8 cellular contexts compared by ENCODE assay signal in the genomic region with DNA sequence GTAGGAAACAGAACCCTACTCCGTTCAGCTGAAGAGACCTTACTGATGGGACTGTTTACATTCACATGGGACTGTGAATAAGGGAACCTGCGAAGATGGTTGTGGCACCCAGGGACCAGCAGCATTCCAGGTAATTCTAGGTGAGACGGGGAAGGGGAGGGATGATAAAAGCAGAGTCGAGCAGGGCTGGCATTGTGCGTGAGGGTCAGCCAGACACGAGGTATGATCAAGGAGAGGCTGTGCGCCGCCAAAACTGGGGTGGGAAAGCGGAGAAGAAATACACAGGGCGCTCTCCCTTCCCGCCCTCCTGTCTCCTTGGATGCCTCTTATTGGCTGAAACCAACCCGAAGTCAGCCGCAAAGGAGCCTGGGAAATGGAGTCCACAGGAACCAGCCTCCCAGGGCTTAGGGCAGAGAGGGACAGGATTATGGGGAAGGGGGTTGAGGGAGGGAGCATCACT. TPM values are rescaled to one million over a fixed set of nuclear protein-coding genes. Genes with fewer than 3 reads are reported as not detected.
A peak's percentile ranks its signal among the peaks of the same experiment; 100 is the strongest.
DNase-seq lines count a peak whose midpoint lies in the region; ATAC-seq and TF ChIP-seq lines count a peak whose summit lies in the region.

No MANE protein-coding gene starts in this region.

- H3K4me1 ChIP-seq in sigmoid colon: peaks cover 0 to 9% (median 7%) of the 10 kb centered on the region in 4 donors

- no peak overlapping the region for H3K27ac Mint-ChIP-seq in HFFc6

- no peaks in the 10 kb centered on the region for H3K36me3 Mint-ChIP-seq in HFFc6 (ENCODE audit: low read depth)

- intact Hi-C loops in sigmoid colon (cut with DNase I): no loop called here

- TF ChIP-seq CTCF in GM12865 (IDR thresholded peaks at IDR 0.05; ENCODE audit: insufficient read depth, low read depth, low read length, missing control alignments): no peak
- TF ChIP-seq CTCF in HFFc6 (IDR thresholded peaks at IDR 0.05): no peak
- no peak for TF ChIP-seq CTCF in sigmoid colon (IDR thresholded peaks at IDR 0.05)

- H3K9me3 Mint-ChIP-seq in HFFc6: no peaks in the 10 kb centered on the region

- no peak for TF ChIP-seq POLR2A in sigmoid colon (IDR thresholded peaks at IDR 0.05)

- H3K36me3 ChIP-seq in sigmoid colon: no peaks in the 10 kb centered on the region

- peaks cover 37% of the 10 kb centered on the region for H3K27me3 Mint-ChIP-seq in HFFc6 (ENCODE audit: insufficient read depth)

- 0 to 1% methylated on average over 13 of the region's 13 CpGs for WGBS in sigmoid colon, 2 donors

- peaks cover 12% of the 10 kb centered on the region for H3K4me1 Mint-ChIP-seq in HFFc6 (ENCODE audit: low read depth)

- no peaks in the 10 kb centered on the region for H3K9me3 ChIP-seq in sigmoid colon

- H3K4me3 ChIP-seq in GM12865 (ENCODE audit: low read depth, low read length) (peak overlapping the region; percentile 55), sigmoid colon (peak overlapping the region; percentile 19 to 46 (median 35))

- no peak overlapping the region for H3K27ac ChIP-seq in sigmoid colon

- peaks cover 0 to 4% (median 0%) of the 10 kb centered on the region in 3 donors for H3K27me3 ChIP-seq in sigmoid colon

- peak; percentile 76 for DNase-seq in GM12865 (ENCODE audit: low read depth)
- peak; percentile 14 for DNase-seq in HFFc6
- DNase-seq in NCI-H1092 treated with DMSO at 0.1 percent for 48 hours (lab: John Stamatoyannopoulos, UW): peak; percentile 65
- peak; percentile 20 to 60 (median 44) for DNase-seq in T-helper 2 cell
- peak; percentile 70 for DNase-seq in astrocyte of the hippocampus (ENCODE audit: low read depth, low spot score)
- peak; percentile 86 for DNase-seq in iPS DF 19.7 (ENCODE audit: low read depth, low spot score)
- peak; percentile 78 for DNase-seq in sigmoid colon

- no peak for TF ChIP-seq EP300 in sigmoid colon (IDR thresholded peaks at IDR 0.05)

- peak overlapping the region; percentile 85 for H3K4me3 Mint-ChIP-seq in HFFc6

- ATAC-seq in HG03439 (IDR thresholded peaks at IDR 0.05; ENCODE audit: unreplicated experiment): no peak

RNA-seq across cellular contexts. Expression of gene CSNK2A2, which starts 38.4 kb away (rescaled TPM):
- total RNA-seq in HFFc6 (2021; fragmentation: NEBNext Ultra II Directional; extraction: Animal tissue kit (Norgen Biotek cat#: 25700)): 10 to 100 TPM; 57.7 to 66.8 (median 61.2) TPM
- 10 to 100 TPM; 29.5 to 79.8 (median 33.0) TPM for total RNA-seq in sigmoid colon
- polyA plus RNA-seq in sigmoid colon: 10 to 100 TPM; 14.1 to 26.2 (median 21.0) TPM

RNA-seq across cellular contexts. Expression of gene PRSS54, which starts 58.6 kb away (rescaled TPM):
- total RNA-seq in HFFc6 (2021; fragmentation: NEBNext Ultra II Directional; extraction: Animal tissue kit (Norgen Biotek cat#: 25700)): not detected
- total RNA-seq in sigmoid colon: not detected
- not detected for polyA plus RNA-seq in sigmoid colon

Comparison
In these comparisons a context has a peak if more than half of its experiments do, and no peak if none do; other contexts are left out.
1. DNase-seq: peak in every context shown above with its lines; median percentile 86 in iPS DF 19.7; 78 in sigmoid colon; 76 in GM12865; 70 in astrocyte of the hippocampus; 65 in NCI-H1092 treated with DMSO at 0.1 percent for 48 hours; 44 in T-helper 2 cell; 14 in HFFc6.